23 cellular contexts compared by ENCODE assay signal in genomic region chr11:70411713-70412452, GRCh38. TPM values are rescaled to one million over a fixed set of nuclear protein-coding genes. Genes with fewer than 3 reads are reported as not detected.
DNase-seq lines count a peak whose midpoint lies in the region; ATAC-seq, FAIRE-seq and TF ChIP-seq lines count a peak whose summit lies in the region.
"Had no signal": no experiment of that assay in that cellular context is flagged by ENCODE, and none has a peak within 500 bp of the region (broad histone marks: within the 10 kb centered on the region; RNA-seq: fewer than 3 reads in every experiment).

No MANE protein-coding gene starts in this region.

- no peak overlapping the region for H2AFZ ChIP-seq in HepG2 (ENCODE audit: low read length)

- no peaks in the 10 kb centered on the region for H3K27me3 ChIP-seq in HepG2 (ENCODE audit: control insufficient read depth in 1 of 2, insufficient read depth in 2 of 2, low read length in 2 of 2)
- H3K27me3 ChIP-seq in right lobe of liver, result no peaks in the 10 kb centered on the region
- no peaks in the 10 kb centered on the region for H3K27me3 ChIP-seq in right atrium auricular region
- H3K27me3 ChIP-seq: BLaER1 had no signal

- TF ChIP-seq POLR2A in HepG2 (IDR thresholded peaks at IDR 0.05; ENCODE audit: insufficient read depth in 1 of 2, low read depth in 2 of 2, low read length in 2 of 2) (no peak), right lobe of liver (IDR thresholded peaks at IDR 0.05) (no peak)

- H3K4me2 ChIP-seq in HepG2 (ENCODE audit: low read depth, low read length), result no peak overlapping the region
- H3K4me2 ChIP-seq: BLaER1 had no signal

- H3K27me3 Mint-ChIP-seq in chondrocyte (ENCODE audit: low read depth) (no peaks in the 10 kb centered on the region), glutamatergic neuron (ENCODE audit: unreplicated experiment) (no peaks in the 10 kb centered on the region)
- H3K27me3 Mint-ChIP-seq: CD4-positive, CD25-positive, alpha-beta regulatory T cell had no signal

- no peaks in the 10 kb centered on the region for H3K79me2 ChIP-seq in HepG2 (ENCODE audit: insufficient read depth, low read length)

- ATAC-seq in HepG2, result no peak
- ATAC-seq in right lobe of liver, result no peak
- ATAC-seq: CD8-positive, alpha-beta T cell had no signal

- intact Hi-C loops in HepG2 (cut with micrococcal nuclease; ENCODE audit: unreplicated experiment) (no loop called here), right lobe of liver (cut with DNase I) (no loop called here), cardiac septum (cut with DNase I) (no loop called here)

- H3K4me1 Mint-ChIP-seq in chondrocyte (ENCODE audit: low read depth) (peaks cover 21% of the 10 kb centered on the region), glutamatergic neuron (ENCODE audit: low read depth, unreplicated experiment) (no peaks in the 10 kb centered on the region)
- H3K4me1 Mint-ChIP-seq: B cell; CD4-positive, CD25-positive, alpha-beta regulatory T cell had no signal

- H3K36me3 Mint-ChIP-seq in chondrocyte (ENCODE audit: low read depth), result peaks cover 56% of the 10 kb centered on the region
- H3K36me3 Mint-ChIP-seq in glutamatergic neuron (ENCODE audit: unreplicated experiment), result peaks cover 3% of the 10 kb centered on the region
- H3K36me3 Mint-ChIP-seq: CD4-positive, CD25-positive, alpha-beta regulatory T cell; CD8-positive, alpha-beta T cell had no signal

- H3K27ac ChIP-seq in HepG2 (ENCODE audit: extremely low read length, insufficient read depth, low read length) (no peak overlapping the region), right lobe of liver (no peak overlapping the region), right atrium auricular region (no peak overlapping the region)
- H3K27ac ChIP-seq: 22Rv1, BLaER1, C4-2B had no signal

- WGBS in HepG2 (ENCODE audit: low lambda C conversion rate), result 97% methylated on average over 12 of the region's 15 CpGs
- WGBS in right lobe of liver (ENCODE audit: insufficient coverage, low coverage, low lambda C conversion rate, missing lambda C conversion rate), result 100% methylated on average over 3 of the region's 15 CpGs

- in situ Hi-C loops in HepG2 (cut with HindIII; ENCODE audit: extremely low pct_ligation_motif_present, low pct_unique_long_range_greater_than_20kb), result no loop called here

- POLR2A ChIA-PET in HepG2 (lab: Yijun Ruan, JAX), result no interaction called here

- H3K9ac ChIP-seq in HepG2 (ENCODE audit: insufficient read depth, low read depth, low read length), result no peak overlapping the region
- H3K9ac ChIP-seq: BLaER1 had no signal

- no peak for TF ChIP-seq EP300 in HepG2 (IDR thresholded peaks at IDR 0.05; ENCODE audit: low read depth in 2 of 2, low read length in 2 of 2)
- TF ChIP-seq EP300 in HepG2 (CRISPR knock-in tag; IDR thresholded peaks at IDR 0.05; ENCODE audit: borderline replicate concordance), result no peak

- H3K27ac Mint-ChIP-seq in chondrocyte (ENCODE audit: unreplicated experiment) (no peak overlapping the region), glutamatergic neuron (ENCODE audit: unreplicated experiment) (peak overlapping the region; percentile 38)
- H3K27ac Mint-ChIP-seq: B cell; CD4-positive, CD25-positive, alpha-beta regulatory T cell; CD8-positive, alpha-beta T cell had no signal

- BruUV-seq in HepG2 (replicated peaks; lab: Mats Ljungman, UMichigan), result no TSS peak

- H3K36me3 ChIP-seq in HepG2 (replicated peaks in 1 of 2; ENCODE audit: control insufficient read depth in 1 of 2, insufficient read depth in 2 of 2, low read length in 2 of 2) (peaks cover 54 to 94% of the 10 kb centered on the region in 2 experiments), right lobe of liver (peaks cover 0 to 91% (median 29%) of the 10 kb centered on the region in 4 donors), right atrium auricular region (peaks cover 99% of the 10 kb centered on the region)
- H3K36me3 ChIP-seq: BLaER1 had no signal

- CTCF ChIA-PET in HepG2 (lab: Yijun Ruan, JAX; ENCODE audit: low intra/inter-chr PET ratio, low total read pairs), result no interaction called here

- H3K9me3 ChIP-seq in HepG2 (ENCODE audit: low read length) (no peaks in the 10 kb centered on the region), right lobe of liver (no peaks in the 10 kb centered on the region), right atrium auricular region (no peaks in the 10 kb centered on the region)
- H3K9me3 ChIP-seq: BLaER1, Caco-2, HAP-1 had no signal

- H3K4me3 ChIP-seq in HepG2 (replicated peaks in 1 of 3; ENCODE audit: insufficient read depth in 1 of 3, low read depth in 2 of 3, low read length in 3 of 3) (no peak overlapping the region), right lobe of liver (no peak overlapping the region), right atrium auricular region (no peak overlapping the region)
- H3K4me3 ChIP-seq: BLaER1, HAP-1 had no signal

- H3K4me1 ChIP-seq in HepG2 (ENCODE audit: insufficient read depth, low read length) (no peaks in the 10 kb centered on the region), right lobe of liver (no peaks in the 10 kb centered on the region), right atrium auricular region (no peaks in the 10 kb centered on the region)
- H3K4me1 ChIP-seq: Caco-2, HAP-1 had no signal

- H4K20me1 ChIP-seq in HepG2 (ENCODE audit: insufficient read depth, low read length), result peaks cover 4% of the 10 kb centered on the region; the same call in 1 of the 2 replicates
- H4K20me1 ChIP-seq: BLaER1 had no signal

- no peak overlapping the region for H3K4me3 Mint-ChIP-seq in chondrocyte (ENCODE audit: unreplicated experiment)
- no peak overlapping the region for H3K4me3 Mint-ChIP-seq in glutamatergic neuron (ENCODE audit: unreplicated experiment)
- H3K4me3 Mint-ChIP-seq: B cell; CD4-positive, CD25-positive, alpha-beta regulatory T cell; CD8-positive, alpha-beta T cell had no signal

- DNase-seq in HepG2 (ENCODE audit: low spot score) (no peak), right lobe of liver (no peak), chondrocyte (ENCODE audit: low spot score) (peak; percentile 71), glutamatergic neuron (no peak), cardiac septum (ENCODE audit: low spot score) (no peak), right atrium auricular region (ENCODE audit: low spot score) (no peak), SW 1271 (lab: John Stamatoyannopoulos, UW) (no peak)
- DNase-seq in activated CD8-positive, alpha-beta memory T cell treated with anti-CD3 and anti-CD28 coated beads for 24 hours, result no peak
- DNase-seq: Caco-2; CD4-positive, CD25-positive, alpha-beta regulatory T cell; CD8-positive, alpha-beta T cell; DMS153; DND-41; GOT3 had no signal

- no peak for TF ChIP-seq RAD21 in HepG2 (CRISPR knock-in tag; IDR thresholded peaks at IDR 0.05)

- no peaks in the 10 kb centered on the region for H3K9me3 Mint-ChIP-seq in chondrocyte (ENCODE audit: low read depth)
- peaks cover 5% of the 10 kb centered on the region for H3K9me3 Mint-ChIP-seq in glutamatergic neuron (ENCODE audit: unreplicated experiment)
- H3K9me3 Mint-ChIP-seq: CD4-positive, CD25-positive, alpha-beta regulatory T cell; CD8-positive, alpha-beta T cell had no signal

- FAIRE-seq in HepG2 (lab: Jason Lieb, UNC), result no peak
- FAIRE-seq: A204.1, G401.6, GM12892, H54 had no signal

- TF ChIP-seq CTCF in HepG2 (CRISPR knock-in tag; IDR thresholded peaks at IDR 0.05) (no peak), right lobe of liver (IDR thresholded peaks at IDR 0.05) (no peak), chondrocyte (IDR thresholded peaks at IDR 0.05) (no peak), glutamatergic neuron (IDR thresholded peaks at IDR 0.05; ENCODE audit: partially characterized antibody, unreplicated experiment) (no peak), right atrium auricular region (IDR thresholded peaks at IDR 0.05) (no peak)

TF ChIP-seq in HepG2, 621 proteins besides CTCF, POLR2A, EP300 and RAD21:
- TF ChIP-seq ZNF264 (CRISPR knock-in tag; IDR thresholded peaks at IDR 0.05) (no peak), POLR2G (IDR thresholded peaks at IDR 0.05; ENCODE audit: low read depth, low read length) (0 out of 2 replicates have a peak, but pooled peaks have one; percentile 35), ARHGAP35 (CRISPR knock-in tag; IDR thresholded peaks at IDR 0.05; ENCODE audit: borderline replicate concordance) (no peak)

RNA-seq across cellular contexts. Expression of gene CTTN, which starts 13.6 kb away (rescaled TPM):
- total RNA-seq in HepG2 (2016; rRNA removed; fragmentation: Illumina TruSeq; extraction: Trizol) (83.4 and 114 TPM in 2 replicates), right lobe of liver (10 to 100 TPM; 63.6 to 90.8 (median 78.5) TPM), chondrocyte (290 to 314 TPM (median 307 TPM) in 3 replicates), glutamatergic neuron (ENCODE audit: unreplicated experiment) (296 TPM), cardiac septum (171 TPM), right atrium auricular region (10 to 100 TPM; 67.0 to 99.2 TPM)
- 24.8 and 25.9 TPM in 2 replicates for total RNA-seq in HepG2 (2016; cell fraction: cytosol; rRNA removed; fragmentation: Illumina TruSeq; extraction: Trizol; ENCODE audit: low read depth)
- total RNA-seq in HepG2 (2016; cell fraction: insoluble cytoplasmic fraction; rRNA removed; fragmentation: Illumina TruSeq; extraction: Trizol), result 73.1 and 116 TPM in 2 replicates
- 32.0 and 33.7 TPM in 2 replicates for total RNA-seq in HepG2 (2016; cell fraction: membrane; rRNA removed; fragmentation: Illumina TruSeq; extraction: Trizol)
- 137 and 150 TPM in 2 replicates for total RNA-seq in HepG2 (2016; cell fraction: nucleus; rRNA removed; fragmentation: Illumina TruSeq; extraction: Trizol)
- 84.4 and 113 TPM in 2 replicates for polyA plus RNA-seq in HepG2 (2011; rRNA removed)
- 33.9 and 36.5 TPM in 2 replicates for polyA plus RNA-seq in HepG2 (2011; cell fraction: cytosol; rRNA removed)
- polyA plus RNA-seq in HepG2 (2011; cell fraction: nucleus; rRNA removed), result 750 and 779 TPM in 2 replicates
- polyA plus RNA-seq in HepG2 (2012), result 108 and 143 TPM in 2 replicates
- polyA plus RNA-seq in HepG2 (2016; cell fraction: cytosol; fragmentation: Illumina TruSeq; extraction: Trizol; ENCODE audit: low read depth), result 12.3 and 19.6 TPM in 2 replicates
- 66.5 and 76.4 TPM in 2 replicates for polyA plus RNA-seq in HepG2 (2016; cell fraction: insoluble cytoplasmic fraction; fragmentation: Illumina TruSeq; extraction: Trizol; ENCODE audit: low read depth)
- 13.0 and 13.5 TPM in 2 replicates for polyA plus RNA-seq in HepG2 (2016; cell fraction: membrane; fragmentation: Illumina TruSeq; extraction: Trizol; ENCODE audit: low read depth)
- polyA plus RNA-seq in HepG2 (2016; cell fraction: nucleus; fragmentation: Illumina TruSeq; extraction: Trizol; ENCODE audit: insufficient read depth, low read depth), result 282 and 310 TPM in 2 replicates
- polyA minus RNA-seq in HepG2 (2011; rRNA and poly(A)+ RNA removed; ENCODE audit: low replicate concordance), result 87.3 and 152 TPM in 2 replicates
- 29.2 and 32.4 TPM in 2 replicates for polyA minus RNA-seq in HepG2 (2011; cell fraction: cytosol; rRNA and poly(A)+ RNA removed)
- 286 and 330 TPM in 2 replicates for polyA minus RNA-seq in HepG2 (2011; cell fraction: nucleus; rRNA and poly(A)+ RNA removed)
- total RNA-seq: B cell had no signal
